1 cellular context compared by ENCODE assay signal in genomic region chr1:167447521-167448136, GRCh38.
TF ChIP-seq lines count a peak whose summit lies in the region.

No MANE protein-coding gene starts in this region.

TF ChIP-seq in K562, 482 proteins besides CTCF, POLR2A, EP300 and RAD21 (continued from another document):
- TF ChIP-seq CREB1 (IDR thresholded peaks at IDR 0.05) = no peak
- no peak for TF ChIP-seq CREB1 (CRISPR knock-in tag; IDR thresholded peaks at IDR 0.05)
- TF ChIP-seq ZBTB34 (CRISPR knock-in tag; IDR thresholded peaks at IDR 0.05) = no peak
- no peak for TF ChIP-seq POLR2H (tag; IDR thresholded peaks at IDR 0.05; ENCODE audit: low read depth)
- peak; percentile 68 for TF ChIP-seq ATF7 (IDR thresholded peaks at IDR 0.05)
- peak in 1 of 2 experiments; percentile 18; a peak in 1 of 4 replicates for TF ChIP-seq MAZ (CRISPR knock-in tag; conservative IDR thresholded peaks at IDR 0.05 in 1 of 2, IDR thresholded peaks at IDR 0.05 in 1 of 2)
- no peak for TF ChIP-seq SIN3A (IDR thresholded peaks at IDR 0.05; ENCODE audit: borderline replicate concordance in 2 of 2, control insufficient read depth in 1 of 2, low read depth in 2 of 2, low read length in 2 of 2)
- peak; percentile 83 for TF ChIP-seq VEZF1 (CRISPR knock-in tag; IDR thresholded peaks at IDR 0.05)
- TF ChIP-seq CTBP1 (IDR thresholded peaks at IDR 0.05; ENCODE audit: borderline replicate concordance) = peak; percentile 82
- no peak for TF ChIP-seq YY1 (IDR thresholded peaks at IDR 0.05; ENCODE audit: borderline replicate concordance in 1 of 3, control insufficient read depth in 1 of 3, extremely low read depth in 1 of 3, insufficient read depth in 3 of 3, insufficient read length in 1 of 3, insufficient replicate concordance in 2 of 3, low read depth in 1 of 3, low read length in 2 of 3)
- peak; percentile 85 for TF ChIP-seq ZNF175 (CRISPR knock-in tag; IDR thresholded peaks at IDR 0.05; ENCODE audit: low read depth)
- no peak for TF ChIP-seq NR4A1 (CRISPR knock-in tag; IDR thresholded peaks at IDR 0.05)
- no peak for TF ChIP-seq NR4A1 (tag; IDR thresholded peaks at IDR 0.05)
- no peak for TF ChIP-seq KDM5B (IDR thresholded peaks at IDR 0.05; ENCODE audit: insufficient replicate concordance, low read depth, low read length)
- no peak for TF ChIP-seq CC2D1A (IDR thresholded peaks at IDR 0.05)
- TF ChIP-seq HMGXB4 (CRISPR knock-in tag; IDR thresholded peaks at IDR 0.05) = no peak
- peak; percentile 12; the same call in 1 of the 2 replicates for TF ChIP-seq L3MBTL2 (IDR thresholded peaks at IDR 0.05)
- no peak for TF ChIP-seq ASH1L (IDR thresholded peaks at IDR 0.05; ENCODE audit: borderline replicate concordance, low read depth, partially characterized antibody)
- peak; percentile 92 for TF ChIP-seq ZNF589 (CRISPR knock-in tag; IDR thresholded peaks at IDR 0.05; ENCODE audit: low read depth)
- no peak for TF ChIP-seq ILF3 (IDR thresholded peaks at IDR 0.05; ENCODE audit: borderline replicate concordance)
- no peak for TF ChIP-seq RUNX1 (IDR thresholded peaks at IDR 0.05; ENCODE audit: low read depth)
- no peak for TF ChIP-seq CGGBP1 (CRISPR knock-in tag; IDR thresholded peaks at IDR 0.05)
- no peak for TF ChIP-seq DLX4 (CRISPR knock-in tag; IDR thresholded peaks at IDR 0.05)
- TF ChIP-seq GTF2B (IDR thresholded peaks at IDR 0.05; ENCODE audit: extremely low read depth, insufficient read length) = no peak
- TF ChIP-seq ZNF395 (CRISPR knock-in tag; IDR thresholded peaks at IDR 0.05) = peak; percentile 18; the same call in 1 of the 2 replicates
- no peak for TF ChIP-seq NCOA6 (IDR thresholded peaks at IDR 0.05)
TF ChIP-seq in K562: peak in this region for 35.
